ENCODE assay signal across 17 cellular contexts in the genomic region with DNA sequence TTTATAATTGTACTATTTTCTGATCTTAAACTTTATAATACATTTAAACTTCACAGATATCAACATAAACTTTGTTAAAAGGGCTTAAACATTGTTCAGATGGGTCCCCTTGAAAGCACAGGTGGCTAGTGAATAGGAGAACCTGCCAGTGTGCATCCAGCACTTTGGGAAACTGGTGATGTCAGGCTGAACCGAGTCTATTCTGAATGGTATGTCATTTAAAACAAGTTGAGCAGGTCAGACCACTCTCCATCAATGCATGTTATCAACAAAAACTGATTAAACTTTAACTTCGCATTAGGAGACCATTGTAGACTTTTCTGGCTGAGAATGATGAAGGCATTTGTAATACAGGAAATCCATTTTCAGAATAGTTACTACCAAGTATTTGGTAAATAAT. TPM values are rescaled to one million over a fixed set of nuclear protein-coding genes. Genes with fewer than 3 reads are reported as not detected.
DNase-seq lines count a peak whose midpoint lies in the region; ATAC-seq, FAIRE-seq and TF ChIP-seq lines count a peak whose summit lies in the region.
"Had no signal": no experiment of that assay in that cellular context is flagged by ENCODE, and none has a peak within 500 bp of the region (broad histone marks: within the 10 kb centered on the region; RNA-seq: fewer than 3 reads in every experiment).

No MANE protein-coding gene starts in this region.

- DNase-seq in LNCaP clone FGC (ENCODE audit: low read depth) (peak; percentile 31), NCI-H69 (lab: John Stamatoyannopoulos, UW) (peak; percentile 69), transverse colon (peak; percentile 11), midbrain (lab: John Stamatoyannopoulos, UW) (no peak), CD1c-positive myeloid dendritic cell (ENCODE audit: extremely low spot score) (no peak), cerebellar nuclear complex (lab: John Stamatoyannopoulos, UW) (no peak)
- DNase-seq: activated effector memory CD4-positive, alpha-beta T cell treated with Interleukin-2 at 50 U/mL for 16 hours; caudate nucleus; effector memory CD8-positive, alpha-beta T cell; heart right ventricle; SHP77 treated with DMSO at 0.1 percent for 48 hours; stimulated activated CD4-positive, alpha-beta T cell treated with anti-CD3 and anti-CD28 coated beads, Interleukin-2, amount 100 ng/mL, for 24 hours; T-helper 17 cell had no signal

- in situ Hi-C loops in transverse colon (cut with MboI; ENCODE audit: low pct_ligation_motif_present in 1 of 4, low pct_unique_long_range_greater_than_20kb in 1 of 4, low sequenced_read_pairs in 3 of 4), result no loop called here

- no peaks in the 10 kb centered on the region for H3K36me3 ChIP-seq in transverse colon
- H3K36me3 ChIP-seq: heart right ventricle had no signal

- peaks cover 0 to 6% (median 3%) of the 10 kb centered on the region in 4 donors for H3K4me1 ChIP-seq in transverse colon
- H3K4me1 ChIP-seq: heart right ventricle had no signal

- no peaks in the 10 kb centered on the region for H3K27me3 ChIP-seq in transverse colon

- intact Hi-C loops in transverse colon (cut with DNase I; ENCODE audit: low total_unique reads), result no loop called here

- peak; percentile 68 for FAIRE-seq in islet of Langerhans (lab: Jason Lieb, UNC)

- TF ChIP-seq EP300 in transverse colon (IDR thresholded peaks at IDR 0.05; ENCODE audit: low read depth), result no peak

- no peak for TF ChIP-seq POLR2A in transverse colon (IDR thresholded peaks at IDR 0.05)

- no peak for ATAC-seq in GM21360 (IDR thresholded peaks at IDR 0.05; ENCODE audit: unreplicated experiment)
- ATAC-seq: effector memory CD8-positive, alpha-beta T cell; heart right ventricle; sciatic nerve; T-helper 17 cell had no signal

- 34 to 51% methylated on average over 2 of the region's 2 CpGs for WGBS in transverse colon (ENCODE audit: low coverage in 1 of 2), 2 donors

- TF ChIP-seq CTCF in LNCaP clone FGC (IDR thresholded peaks at IDR 0.05; ENCODE audit: control insufficient read depth, extremely low read depth, insufficient read depth), result no peak
- TF ChIP-seq CTCF in transverse colon (IDR thresholded peaks at IDR 0.05), result no peak

- H3K9me3 ChIP-seq in transverse colon, result no peaks in the 10 kb centered on the region
- H3K9me3 ChIP-seq: heart right ventricle had no signal

- no peak overlapping the region for H3K27ac ChIP-seq in transverse colon
- H3K27ac ChIP-seq: heart right ventricle had no signal

- H3K4me3 ChIP-seq in LNCaP clone FGC (ENCODE audit: low read depth, low read length) (no peak overlapping the region), transverse colon (no peak overlapping the region)
- H3K4me3 ChIP-seq: heart right ventricle had no signal

RNA-seq across cellular contexts. Expression of a gene that starts 50.1 kb away (rescaled TPM):
- total RNA-seq in transverse colon, result 1 to 10 TPM in 2 of 4 donors, under 1 TPM in 2; 0.40 to 2.2 (median 1.2) TPM
- total RNA-seq: osteoblast, T-helper 17 cell had no signal

Comparison
In these comparisons a context has a peak if more than half of its experiments do, and no peak if none do; other contexts are left out.
1. DNase-seq: peak in LNCaP clone FGC (single experiment), NCI-H69 (single experiment) and transverse colon (single experiment); none in midbrain (single experiment), CD1c-positive myeloid dendritic cell (single experiment) and cerebellar nuclear complex (0 of 2).